16 cellular contexts compared by ENCODE assay signal in the genomic region with DNA sequence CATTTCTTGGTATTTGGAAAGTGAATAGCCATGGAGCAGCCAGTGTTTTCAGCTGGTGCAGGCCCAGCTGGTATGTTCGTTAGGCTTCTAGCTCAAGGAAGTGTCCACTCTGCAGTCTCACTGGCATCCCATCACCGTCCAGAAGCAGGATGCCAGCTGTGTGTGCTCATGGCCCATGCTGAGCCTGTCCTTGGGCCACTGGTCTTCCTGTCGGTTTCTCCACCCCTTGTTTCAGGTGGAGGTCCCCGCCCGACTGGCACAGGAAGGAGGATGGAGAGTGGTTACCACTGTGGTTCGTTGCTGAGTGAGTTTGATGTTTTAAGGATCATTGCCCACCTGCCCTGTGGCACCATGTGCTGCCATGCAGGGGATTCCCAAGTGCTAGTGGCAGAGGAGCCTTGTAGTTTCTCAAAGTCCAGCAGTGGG.
DNase-seq lines count a peak whose midpoint lies in the region; ATAC-seq, FAIRE-seq and TF ChIP-seq lines count a peak whose summit lies in the region.
"Had no signal": no experiment of that assay in that cellular context is flagged by ENCODE, and none has a peak within 500 bp of the region (broad histone marks: within the 10 kb centered on the region; RNA-seq: fewer than 3 reads in every experiment).

No MANE protein-coding gene starts in this region.

- no peak for ATAC-seq in HepG2
- ATAC-seq in right lobe of liver = no peak
- no peak for ATAC-seq in lower lobe of right lung
- no peak for ATAC-seq in GM18520 (IDR thresholded peaks at IDR 0.05; ENCODE audit: unreplicated experiment)
- no peak for ATAC-seq in HG02623 (IDR thresholded peaks at IDR 0.05; ENCODE audit: unreplicated experiment)
- ATAC-seq: body of pancreas, esophagus mucosa, Right ventricle myocardium inferior had no signal

- TF ChIP-seq POLR2A in HepG2 (IDR thresholded peaks at IDR 0.05; ENCODE audit: insufficient read depth in 1 of 2, low read depth in 2 of 2, low read length in 2 of 2) (no peak), right lobe of liver (IDR thresholded peaks at IDR 0.05) (no peak), adrenal gland (IDR thresholded peaks at IDR 0.05) (no peak), vagina (IDR thresholded peaks at IDR 0.05) (no peak)

- H3K27me3 ChIP-seq in HepG2 (ENCODE audit: control insufficient read depth in 1 of 2, insufficient read depth in 2 of 2, low read length in 2 of 2) (no peaks in the 10 kb centered on the region), right lobe of liver (no peaks in the 10 kb centered on the region), adrenal gland (no peaks in the 10 kb centered on the region), lower lobe of right lung (ENCODE audit: low read depth) (no peaks in the 10 kb centered on the region), vagina (no peaks in the 10 kb centered on the region)
- H3K27me3 ChIP-seq: body of pancreas, sigmoid colon had no signal

- FAIRE-seq in HepG2 (lab: Jason Lieb, UNC) = no peak

- TF ChIP-seq EP300 in HepG2 (IDR thresholded peaks at IDR 0.05; ENCODE audit: low read depth in 2 of 2, low read length in 2 of 2) (no peak), HepG2 (CRISPR knock-in tag; IDR thresholded peaks at IDR 0.05; ENCODE audit: borderline replicate concordance) (no peak)

- in situ Hi-C loops in HepG2 (cut with HindIII; ENCODE audit: extremely low pct_ligation_motif_present, low pct_unique_long_range_greater_than_20kb) = loop anchor here (10.0 kb wide), 2 partner anchors 64 to 156 kb away; no protein-coding TSS in a partner anchor

- intact Hi-C loops in HepG2 (cut with micrococcal nuclease; ENCODE audit: unreplicated experiment) = no loop called here
- intact Hi-C loops in right lobe of liver (cut with DNase I) = loop anchor here in 1 of 2 donors (10.0 kb wide), 1 partner anchor 46 kb away; no protein-coding TSS in a partner anchor
- intact Hi-C loops in adrenal gland (cut with DNase I) = no loop called here
- intact Hi-C loops in lower lobe of right lung (cut with DNase I) = no loop called here
- intact Hi-C loops in vagina (cut with DNase I) = no loop called here

- DNase-seq in HepG2 (ENCODE audit: low spot score) (no peak), right lobe of liver (no peak), adrenal gland (peak in 1 of 7 donors; percentile 5), lower lobe of right lung (no peak), vagina (ENCODE audit: extremely low spot score in 2 of 2) (no peak), GM10248 (ENCODE audit: extremely low spot score) (no peak)
- DNase-seq: activated gamma-delta T cell, COR-L47, islet precursor cell, occipital lobe, sigmoid colon had no signal

- no peak overlapping the region for H3K4me3 ChIP-seq in HepG2 (replicated peaks in 1 of 3; ENCODE audit: insufficient read depth in 1 of 3, low read depth in 2 of 3, low read length in 3 of 3)
- no peak overlapping the region for H3K4me3 ChIP-seq in right lobe of liver
- no peak overlapping the region for H3K4me3 ChIP-seq in adrenal gland
- no peak overlapping the region for H3K4me3 ChIP-seq in lower lobe of right lung
- no peak overlapping the region for H3K4me3 ChIP-seq in vagina
- H3K4me3 ChIP-seq: body of pancreas, sigmoid colon had no signal

- no peak overlapping the region for H2AFZ ChIP-seq in HepG2 (ENCODE audit: low read length)

- H3K9ac ChIP-seq in HepG2 (ENCODE audit: insufficient read depth, low read depth, low read length) = no peak overlapping the region

- peaks cover 57 to 88% of the 10 kb centered on the region in 2 experiments for H3K36me3 ChIP-seq in HepG2 (replicated peaks in 1 of 2; ENCODE audit: control insufficient read depth in 1 of 2, insufficient read depth in 2 of 2, low read length in 2 of 2)
- H3K36me3 ChIP-seq in right lobe of liver = peaks cover 18 to 78% (median 27%) of the 10 kb centered on the region in 4 donors
- H3K36me3 ChIP-seq in adrenal gland (replicated peaks in 1 of 2) = peaks cover 0 to 90% of the 10 kb centered on the region in 2 donors
- H3K36me3 ChIP-seq in lower lobe of right lung = peaks cover 96% of the 10 kb centered on the region
- peaks cover 0 to 61% of the 10 kb centered on the region in 2 donors for H3K36me3 ChIP-seq in vagina

- TF ChIP-seq CTCF in HepG2 (CRISPR knock-in tag; IDR thresholded peaks at IDR 0.05) (no peak), right lobe of liver (IDR thresholded peaks at IDR 0.05) (no peak), adrenal gland (IDR thresholded peaks at IDR 0.05) (no peak), lower lobe of right lung (IDR thresholded peaks at IDR 0.05) (no peak), vagina (IDR thresholded peaks at IDR 0.05) (no peak), GM10248 (IDR thresholded peaks at IDR 0.05; ENCODE audit: control extremely low read depth, extremely low read depth, low read depth, missing control alignments) (no peak)

- POLR2A ChIA-PET in HepG2 (lab: Yijun Ruan, JAX) = no interaction called here
- POLR2A ChIA-PET in GM10248 (lab: Yijun Ruan, JAX) = no interaction called here

- no peaks in the 10 kb centered on the region for H3K79me2 ChIP-seq in HepG2 (ENCODE audit: insufficient read depth, low read length)

- CTCF ChIA-PET in HepG2 (lab: Yijun Ruan, JAX; ENCODE audit: low intra/inter-chr PET ratio, low total read pairs) = no interaction called here
- CTCF ChIA-PET in GM10248 (lab: Yijun Ruan, JAX) = interaction anchor here (0.7 to 10.6 kb wide), 9 partner anchors 8 to 152 kb away, joined by 3 to 85 read pairs (median 5); no protein-coding TSS in a partner anchor

- no peak overlapping the region for H3K4me2 ChIP-seq in HepG2 (ENCODE audit: low read depth, low read length)

- BruUV-seq in HepG2 (replicated peaks; lab: Mats Ljungman, UMichigan) = no TSS peak

- TF ChIP-seq RAD21 in HepG2 (CRISPR knock-in tag; IDR thresholded peaks at IDR 0.05) = no peak

- WGBS in HepG2 (ENCODE audit: low lambda C conversion rate) = 100% methylated on average over 4 of the region's 6 CpGs
- WGBS in right lobe of liver (ENCODE audit: insufficient coverage, low coverage, low lambda C conversion rate, missing lambda C conversion rate) = 66% methylated on average over 4 of the region's 6 CpGs
- WGBS in adrenal gland, 4 donors = 83 to 89% (median 88%) methylated on average over 5 to 6 of the region's 6 CpGs

- H3K9me3 ChIP-seq in HepG2 (ENCODE audit: low read length) (no peaks in the 10 kb centered on the region), right lobe of liver (no peaks in the 10 kb centered on the region), adrenal gland (replicated peaks in 1 of 3) (no peaks in the 10 kb centered on the region), lower lobe of right lung (no peaks in the 10 kb centered on the region), vagina (no peaks in the 10 kb centered on the region)
- H3K9me3 ChIP-seq: body of pancreas, sigmoid colon had no signal

- H3K27ac ChIP-seq in HepG2 (ENCODE audit: extremely low read length, insufficient read depth, low read length) (no peak overlapping the region), right lobe of liver (no peak overlapping the region), adrenal gland (peak overlapping the region in 3 of 5 donors; percentile 40 to 85 (median 68)), lower lobe of right lung (peak overlapping the region; percentile 81), vagina (peak overlapping the region; percentile 23)
- H3K27ac ChIP-seq: body of pancreas had no signal

- peaks cover 3% of the 10 kb centered on the region; the same call in 1 of the 2 replicates for H4K20me1 ChIP-seq in HepG2 (ENCODE audit: insufficient read depth, low read length)

- H3K4me1 ChIP-seq in HepG2 (ENCODE audit: insufficient read depth, low read length) (no peaks in the 10 kb centered on the region), right lobe of liver (no peaks in the 10 kb centered on the region), adrenal gland (replicated peaks in 1 of 2) (peaks cover 28 to 48% of the 10 kb centered on the region in 2 donors), lower lobe of right lung (peaks cover 72% of the 10 kb centered on the region), vagina (peaks cover 53% of the 10 kb centered on the region)

TF ChIP-seq in HepG2, 621 proteins besides CTCF, POLR2A, EP300 and RAD21:
- TF ChIP-seq ZSCAN9 (CRISPR knock-in tag; IDR thresholded peaks at IDR 0.05; ENCODE audit: borderline replicate concordance) (no peak), ZNF788 (CRISPR knock-in tag; IDR thresholded peaks at IDR 0.05; ENCODE audit: borderline replicate concordance) (0 out of 2 replicates have a peak, but pooled peaks have one; percentile 5), ZKSCAN8 (CRISPR knock-in tag; IDR thresholded peaks at IDR 0.05; ENCODE audit: borderline replicate concordance) (no peak), SNAPC5 (CRISPR knock-in tag; IDR thresholded peaks at IDR 0.05; ENCODE audit: borderline replicate concordance) (no peak), KMT2A (CRISPR knock-in tag; IDR thresholded peaks at IDR 0.05) (no peak)

Comparison
In these comparisons a context has a peak if more than half of its experiments do, and no peak if none do; other contexts are left out.
1. H3K27ac ChIP-seq: peak in adrenal gland (3 of 5), lower lobe of right lung (single experiment) and vagina (single experiment); none in HepG2 (single experiment) and right lobe of liver (0 of 3).